In the genomic region with DNA sequence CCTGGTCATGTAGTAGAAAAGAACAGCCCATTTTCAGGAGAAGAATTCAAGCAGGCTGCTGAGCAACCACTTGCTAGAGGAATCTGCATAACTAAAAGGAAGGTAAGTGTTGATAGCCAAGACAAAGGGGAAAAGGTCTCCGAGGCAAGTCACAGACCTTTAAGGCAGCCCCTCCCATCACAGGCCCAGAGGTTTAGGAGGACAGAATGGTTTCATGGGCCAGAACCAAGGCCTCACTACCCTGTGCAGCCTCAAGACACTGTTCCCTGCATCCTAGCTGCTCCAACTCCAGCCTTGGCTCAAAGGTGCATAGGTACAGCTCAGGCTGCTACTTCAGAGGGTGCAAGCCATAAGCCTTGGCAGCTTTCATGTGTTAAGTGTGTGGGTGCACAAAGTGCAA, we compare ENCODE assay signal across 21 cellular contexts.
"Had no signal": no experiment of that assay in that cellular context is flagged by ENCODE, and none has a peak within 500 bp of the region (broad histone marks: within the 10 kb centered on the region; RNA-seq: fewer than 3 reads in every experiment).

No MANE protein-coding gene starts in this region.

- H3K4me3 ChIP-seq: lung, prostate gland, spleen, stomach, thoracic aorta, transverse colon had no signal

- H2AFZ ChIP-seq: parathyroid adenoma had no signal

- H3K9me3 ChIP-seq: prostate gland, thoracic aorta had no signal

- H3K27ac ChIP-seq: foreskin keratinocyte, parathyroid adenoma, prostate gland, spleen, stomach, thoracic aorta, transverse colon had no signal

- H3K79me2 ChIP-seq: parathyroid adenoma had no signal

- DNase-seq: effector memory CD8-positive, alpha-beta T cell; foreskin keratinocyte; left colon; left ventricle myocardium superior; naive thymus-derived CD4-positive, alpha-beta T cell; nephron progenitor cell; spleen; stimulated activated CD4-positive, alpha-beta T cell treated with anti-CD3 and anti-CD28 coated beads, Interleukin-15, amount 100 ng/mL, for 24 hours; stimulated activated CD4-positive, alpha-beta T cell treated with anti-CD3 and anti-CD28 coated beads, Interleukin-1b, Interleukin-23, amount 100 ng/mL, for 48 hours; stimulated activated CD4-positive, alpha-beta T cell treated with anti-CD3 and anti-CD28 coated beads, Interleukin-4, amount 100 ng/mL, for 4 hours; stimulated activated naive B cell treated with anti-CD40 and anti-IgM and Interleukin-4, amounts not matched to agents 10 μg/mL and 1 μg/mL and 100 μg/mL, for 72 hours; stomach; substantia nigra; transverse colon had no signal

- ATAC-seq: effector memory CD8-positive, alpha-beta T cell; foreskin keratinocyte; left colon; left ventricle myocardium superior; naive thymus-derived CD4-positive, alpha-beta T cell; sciatic nerve; stimulated activated naive B cell treated with anti-CD40 and anti-IgM and Interleukin-4, amounts not matched to agents 10 μg/mL and 1 μg/mL and 100 μg/mL, for 72 hours had no signal

- H3K9ac ChIP-seq: parathyroid adenoma had no signal

- H3K27me3 ChIP-seq: foreskin keratinocyte, spleen, stomach, transverse colon had no signal

- FAIRE-seq: colon, endothelial cell of umbilical vein had no signal

- H3K36me3 ChIP-seq: prostate gland, stomach, thoracic aorta, transverse colon had no signal

- H3K4me1 ChIP-seq: foreskin keratinocyte, parathyroid adenoma, prostate gland, spleen, stomach, transverse colon had no signal
